13 cellular contexts compared by ENCODE assay signal in genomic region chr1:1437904-1438376, GRCh38. TPM values are rescaled to one million over a fixed set of nuclear protein-coding genes. Genes with fewer than 3 reads are reported as not detected.
DNase-seq lines count a peak whose midpoint lies in the region; ATAC-seq, FAIRE-seq and TF ChIP-seq lines count a peak whose summit lies in the region.
"Had no signal": no experiment of that assay in that cellular context is flagged by ENCODE, and none has a peak within 500 bp of the region (broad histone marks: within the 10 kb centered on the region; RNA-seq: fewer than 3 reads in every experiment).

No MANE protein-coding gene starts in this region.

- 33% methylated on average over 11 of the region's 11 CpGs for WGBS in GM12878 (ENCODE audit: insufficient coverage, insufficient replicate concordance, low lambda C conversion rate, missing lambda C conversion rate)

- POLR2A ChIA-PET in GM12878 (lab: Charles Lee): interaction anchor here (0.6 to 1.7 kb wide), 8 partner anchors 16 to 329 kb away, joined by 3 to 10 read pairs (median 4); partner anchors contain the start of gene CCNL2

- BruUV-seq in GM12878 (replicated peaks; lab: Mats Ljungman, UMichigan): no TSS peak

- H3K4me3 ChIP-seq in GM12878: no peak overlapping the region

- no peak overlapping the region for H3K4me3 Mint-ChIP-seq in activated CD4-positive, alpha-beta T cell treated with anti-CD3 and anti-CD28 coated beads, Interleukin-2, amount 10 ng/mL, durations not matched to agents 24 days and 14 days

- H2AFZ ChIP-seq in GM12878 (ENCODE audit: control insufficient read depth, low read depth, low read length): no peak overlapping the region; the same call in 1 of the 2 replicates

- RAD21 ChIA-PET in GM12878 (lab: Charles Lee; ENCODE audit: unreplicated experiment): interaction anchor here (0.8 to 2.0 kb wide), 9 partner anchors 16 to 66 kb away, joined by 3 to 8 read pairs (median 4); partner anchors contain the start of genes AURKAIP1 and MRPL20

- DNase-seq in GM10266 (ENCODE audit: extremely low spot score) (peak; percentile 53), GM12878 (ENCODE audit: low read depth, low spot score) (peak; percentile 42), renal cortical epithelial cell (ENCODE audit: low read depth) (peak; percentile 84), anterior cingulate cortex (lab: John Stamatoyannopoulos, UW) (no peak), NCI-H1092 treated with DMSO at 0.1 percent for 48 hours (lab: John Stamatoyannopoulos, UW) (no peak)
- no peak for DNase-seq in activated CD4-positive, alpha-beta T cell treated with anti-CD3 and anti-CD28 coated beads, Interleukin-2, amount 10 ng/mL, durations not matched to agents 24 days and 14 days
- DNase-seq: activated T-cell treated with anti-CD3 and anti-CD28 coated beads for 4 hours, MM.1S, psoas muscle, SHP77 had no signal

- H3K4me1 Mint-ChIP-seq in activated CD4-positive, alpha-beta T cell treated with anti-CD3 and anti-CD28 coated beads, Interleukin-2, amount 10 ng/mL, durations not matched to agents 24 days and 14 days: peaks cover 10% of the 10 kb centered on the region

- H3K27ac Mint-ChIP-seq in activated CD4-positive, alpha-beta T cell treated with anti-CD3 and anti-CD28 coated beads, Interleukin-2, amount 10 ng/mL, durations not matched to agents 24 days and 14 days: no peak overlapping the region

- intact Hi-C loops in GM12878 (cut with micrococcal nuclease; ENCODE audit: unreplicated experiment): no loop called here
- intact Hi-C loops in activated CD4-positive, alpha-beta T cell treated with anti-CD3 and anti-CD28 coated beads, Interleukin-2, amount 10 ng/mL, durations not matched to agents 24 days and 14 days (cut with micrococcal nuclease): no loop called here

- TF ChIP-seq RAD21 in GM12878 (IDR thresholded peaks at IDR 0.05; ENCODE audit: insufficient read depth, low read depth, low read length): no peak

- TF ChIP-seq POLR2A in GM12878 (IDR thresholded peaks at IDR 0.05; ENCODE audit: low read depth, low read length): no peak

- no peaks in the 10 kb centered on the region for H3K36me3 ChIP-seq in GM12878 (ENCODE audit: control insufficient read depth in 2 of 2, insufficient read depth in 2 of 2, low read length in 1 of 2)

- H3K27ac ChIP-seq in GM12878 (ENCODE audit: control insufficient read depth, insufficient read depth): no peak overlapping the region
- H3K27ac ChIP-seq: psoas muscle had no signal

- in situ Hi-C loops in GM12878 (cut with MboI): no loop called here

- TF ChIP-seq EP300 in GM12878 (IDR thresholded peaks at IDR 0.05; ENCODE audit: borderline replicate concordance in 1 of 2, control insufficient read depth in 1 of 2, low read depth in 2 of 2, low read length in 2 of 2): 0 out of 4 replicates have a peak, but pooled peaks of 1 of the 2 experiments have one; percentile 27

- no peak for FAIRE-seq in GM12878 (lab: Jason Lieb, UNC)
- FAIRE-seq: colon had no signal

- no peaks in the 10 kb centered on the region for H3K9me3 ChIP-seq in GM12878 (replicated peaks; ENCODE audit: control insufficient read depth, insufficient read depth, low read length)
- H3K9me3 ChIP-seq: psoas muscle had no signal

- H3K9ac ChIP-seq in GM12878 (ENCODE audit: control insufficient read depth, insufficient read depth, low read length): no peak overlapping the region; the same call in 1 of the 2 replicates

- H3K79me2 ChIP-seq in GM12878 (ENCODE audit: control insufficient read depth, insufficient read depth, low read length): no peaks in the 10 kb centered on the region

- no peak for TF ChIP-seq CTCF in GM10266 (IDR thresholded peaks at IDR 0.05; ENCODE audit: control insufficient read depth, insufficient read depth, low read depth, missing control alignments)
- peak in 2 of 3 experiments; percentile 28 to 30; a peak in 1 of 6 replicates for TF ChIP-seq CTCF in GM12878 (IDR thresholded peaks at IDR 0.05 in 2 of 3, conservative IDR thresholded peaks at IDR 0.05 in 1 of 3; ENCODE audit: control insufficient read depth in 2 of 3, extremely low read depth in 1 of 3, insufficient read depth in 1 of 3, low read depth in 3 of 3, low read length in 3 of 3)

- no peaks in the 10 kb centered on the region for H3K9me3 Mint-ChIP-seq in activated CD4-positive, alpha-beta T cell treated with anti-CD3 and anti-CD28 coated beads, Interleukin-2, amount 10 ng/mL, durations not matched to agents 24 days and 14 days

- peak overlapping the region; percentile 25; the same call in 1 of the 2 replicates for H3K4me2 ChIP-seq in GM12878 (ENCODE audit: control insufficient read depth, insufficient read depth)

- peaks cover 4% of the 10 kb centered on the region for H3K27me3 Mint-ChIP-seq in activated CD4-positive, alpha-beta T cell treated with anti-CD3 and anti-CD28 coated beads, Interleukin-2, amount 10 ng/mL, durations not matched to agents 24 days and 14 days

- H3K27me3 ChIP-seq in GM12878 (replicated peaks in 1 of 2; ENCODE audit: control insufficient read depth in 2 of 2, insufficient read depth in 2 of 2, low read length in 1 of 2): peaks cover 0 to 11% of the 10 kb centered on the region in 2 experiments; a peak in 3 of 4 replicates

- ATAC-seq in HG02981 (IDR thresholded peaks at IDR 0.05; ENCODE audit: unreplicated experiment) (peak; percentile 48), GM12878 (peak; percentile 85), GM21528 (IDR thresholded peaks at IDR 0.05; ENCODE audit: low FRiP score, unreplicated experiment) (no peak)
- ATAC-seq: psoas muscle had no signal

- CTCF ChIA-PET in GM12878 (lab: Yijun Ruan, JAX): interaction anchor here (1.0 to 2.3 kb wide), 12 partner anchors 9 to 90 kb away, joined by 3 to 15 read pairs (median 6); partner anchors contain the start of gene AURKAIP1

- H3K4me1 ChIP-seq in GM12878 (ENCODE audit: control insufficient read depth, insufficient read depth, low read length): peaks cover 26% of the 10 kb centered on the region

- no peaks in the 10 kb centered on the region for H4K20me1 ChIP-seq in GM12878 (ENCODE audit: control insufficient read depth, insufficient read depth)

- SMC1A ChIA-PET in GM12878 (lab: Charles Lee; ENCODE audit: uncharacterized antibody, unreplicated experiment): interaction anchor here (0.9 to 1.3 kb wide), 5 partner anchors 23 to 64 kb away, joined by 3 to 4 read pairs (median 3); no protein-coding TSS in a partner anchor

- no peaks in the 10 kb centered on the region for H3K36me3 Mint-ChIP-seq in activated CD4-positive, alpha-beta T cell treated with anti-CD3 and anti-CD28 coated beads, Interleukin-2, amount 10 ng/mL, durations not matched to agents 24 days and 14 days (ENCODE audit: low read depth)

RNA-seq across cellular contexts. Expression of gene VWA1, which starts 2.5 kb away (rescaled TPM):
- total RNA-seq in GM12878 (2013; cell fraction: nucleolus; rRNA removed): 1.5 and 2.3 TPM in 2 replicates
- total RNA-seq in GM12878 (2014; rRNA removed) (0.40 and 0.71 TPM in 2 replicates), GM12878 (2014; rRNA removed; fragmentation: Illumina TruSeq; extraction: Trizol) (0.13 and 0.14 TPM in 2 replicates), GM12878 (2021) (1.7 and 1.8 TPM in 2 replicates), renal cortical epithelial cell (14.4 and 19.1 TPM in 2 replicates)
- polyA plus RNA-seq in GM12878 (2011; ENCODE audit: low read depth): 0.70 TPM
- polyA plus RNA-seq in GM12878 (2011; rRNA removed) (0.45 and 1.1 TPM in 2 replicates), GM12878 (2014; fragmentation: Illumina TruSeq; extraction: Trizol) (0.03 TPM in 1 of 2 replicates, not detected in the other), GM12878 (2014; fragmentation: Nextera tagmentation; extraction: Ambion mirVana) (under 1 TPM in 1 of 2 experiments, not detected in 1; 0.02 TPM), GM12878 (2014; rRNA removed) (0.40 and 0.56 TPM in 2 replicates), GM12878 (2016; fragmentation: Nextera tagmentation; extraction: Ambion mirVana) (under 1 TPM in 1 of 2 experiments, not detected in 1; 0.24 TPM)
- 1.4 and 2.3 TPM in 2 replicates for polyA plus RNA-seq in GM12878 (2011; cell fraction: cytosol; rRNA removed)
- polyA plus RNA-seq in GM12878 (2011; cell fraction: nucleus; rRNA removed): 3.6 and 5.8 TPM in 2 replicates
- polyA plus RNA-seq in GM12878 (2012): 4.1 and 4.9 TPM in 2 replicates
- 0.51 and 0.88 TPM in 2 replicates for polyA minus RNA-seq in GM12878 (2011; rRNA and poly(A)+ RNA removed)
- 0.42 and 0.80 TPM in 2 replicates for polyA minus RNA-seq in GM12878 (2011; cell fraction: cytosol; rRNA and poly(A)+ RNA removed)
- polyA minus RNA-seq in GM12878 (2011; cell fraction: nucleus; rRNA and poly(A)+ RNA removed): 1.7 and 1.8 TPM in 2 replicates
- 4.9 and 5.2 TPM in 2 replicates for total RNA-seq in activated CD4-positive, alpha-beta T cell treated with anti-CD3 and anti-CD28 coated beads, Interleukin-2, amount 10 ng/mL, durations not matched to agents 24 days and 14 days

RNA-seq across cellular contexts. Expression of gene ATAD3C, which starts 11.5 kb away (rescaled TPM):
- total RNA-seq in GM12878 (2013; cell fraction: nucleolus; rRNA removed): 1.4 and 2.7 TPM in 2 replicates
- 0.06 and 0.44 TPM in 2 replicates for total RNA-seq in GM12878 (2014; rRNA removed)
- total RNA-seq in GM12878 (2014; rRNA removed; fragmentation: Illumina TruSeq; extraction: Trizol): 0.41 and 0.63 TPM in 2 replicates
- 1.1 and 1.6 TPM in 2 replicates for total RNA-seq in GM12878 (2021)
- 3.2 TPM for polyA plus RNA-seq in GM12878 (2011; ENCODE audit: low read depth)
- polyA plus RNA-seq in GM12878 (2011; rRNA removed): 2.2 and 3.1 TPM in 2 replicates
- 7.5 and 8.5 TPM in 2 replicates for polyA plus RNA-seq in GM12878 (2011; cell fraction: cytosol; rRNA removed)
- polyA plus RNA-seq in GM12878 (2011; cell fraction: nucleus; rRNA removed): 1.8 and 3.0 TPM in 2 replicates
- polyA plus RNA-seq in GM12878 (2012): 1.7 and 2.1 TPM in 2 replicates
- polyA plus RNA-seq in GM12878 (2014; fragmentation: Illumina TruSeq; extraction: Trizol): 0.22 and 0.32 TPM in 2 replicates
- polyA plus RNA-seq in GM12878 (2014; fragmentation: Nextera tagmentation; extraction: Ambion mirVana): under 1 TPM; 0.03 to 0.13 TPM
- polyA plus RNA-seq in GM12878 (2014; rRNA removed): 1.1 and 2.1 TPM in 2 replicates
- polyA plus RNA-seq in GM12878 (2016; fragmentation: Nextera tagmentation; extraction: Ambion mirVana): 1 to 10 TPM; 2.1 to 2.9 TPM
- polyA minus RNA-seq in GM12878 (2011; rRNA and poly(A)+ RNA removed): 0.29 and 2.3 TPM in 2 replicates
- polyA minus RNA-seq in GM12878 (2011; cell fraction: cytosol; rRNA and poly(A)+ RNA removed): 0.42 TPM in 1 of 2 replicates, not detected in the other
- polyA minus RNA-seq in GM12878 (2011; cell fraction: nucleus; rRNA and poly(A)+ RNA removed): 1.2 TPM in 1 of 2 replicates, not detected in the other
- under 0.01 and 5.2 TPM in 2 replicates for total RNA-seq in renal cortical epithelial cell
- 0.40 and 0.75 TPM in 2 replicates for total RNA-seq in activated CD4-positive, alpha-beta T cell treated with anti-CD3 and anti-CD28 coated beads, Interleukin-2, amount 10 ng/mL, durations not matched to agents 24 days and 14 days

RNA-seq across cellular contexts. Expression of gene ANKRD65, which starts 16.9 kb away (rescaled TPM):
- 1.2 and 1.8 TPM in 2 replicates for total RNA-seq in GM12878 (2013; cell fraction: nucleolus; rRNA removed)
- total RNA-seq in GM12878 (2014; rRNA removed) (0.17 and 0.33 TPM in 2 replicates), GM12878 (2014; rRNA removed; fragmentation: Illumina TruSeq; extraction: Trizol) (0.18 and 0.45 TPM in 2 replicates), GM12878 (2021) (0.96 and 1.2 TPM in 2 replicates), renal cortical epithelial cell (0.10 and 0.17 TPM in 2 replicates)
- polyA plus RNA-seq in GM12878 (2011; ENCODE audit: low read depth): 0.42 TPM
- polyA plus RNA-seq in GM12878 (2011; rRNA removed) (0.12 and 0.24 TPM in 2 replicates), GM12878 (2014; fragmentation: Illumina TruSeq; extraction: Trizol) (0.14 and 0.29 TPM in 2 replicates), GM12878 (2014; fragmentation: Nextera tagmentation; extraction: Ambion mirVana) (under 1 TPM; 0.05 to 0.15 TPM), GM12878 (2014; rRNA removed) (0.86 and 0.94 TPM in 2 replicates), GM12878 (2016; fragmentation: Nextera tagmentation; extraction: Ambion mirVana) (1 to 10 TPM; 1.8 to 2.8 TPM)
- 0.21 and 0.38 TPM in 2 replicates for polyA plus RNA-seq in GM12878 (2011; cell fraction: cytosol; rRNA removed)
- 2.0 and 2.3 TPM in 2 replicates for polyA plus RNA-seq in GM12878 (2011; cell fraction: nucleus; rRNA removed)
- 1.3 TPM in 2 replicates for polyA plus RNA-seq in GM12878 (2012)
- polyA minus RNA-seq in GM12878 (2011; rRNA and poly(A)+ RNA removed): 0.15 TPM in 1 of 2 replicates, not detected in the other
- not detected in 2 replicates for polyA minus RNA-seq in GM12878 (2011; cell fraction: cytosol; rRNA and poly(A)+ RNA removed)
- polyA minus RNA-seq in GM12878 (2011; cell fraction: nucleus; rRNA and poly(A)+ RNA removed): 0.36 TPM in 1 of 2 replicates, not detected in the other
- not detected in 2 replicates for total RNA-seq in activated CD4-positive, alpha-beta T cell treated with anti-CD3 and anti-CD28 coated beads, Interleukin-2, amount 10 ng/mL, durations not matched to agents 24 days and 14 days

RNA-seq across cellular contexts. Expression of gene MRPL20, which starts 30.8 kb away (rescaled TPM):
- 47.9 and 53.1 TPM in 2 replicates for total RNA-seq in GM12878 (2013; cell fraction: nucleolus; rRNA removed)
- total RNA-seq in GM12878 (2014; rRNA removed): 205 and 223 TPM in 2 replicates
- total RNA-seq in GM12878 (2014; rRNA removed; fragmentation: Illumina TruSeq; extraction: Trizol): 132 and 153 TPM in 2 replicates
- total RNA-seq in GM12878 (2021): 141 and 149 TPM in 2 replicates
- polyA plus RNA-seq in GM12878 (2011; ENCODE audit: low read depth): 92.4 TPM
- polyA plus RNA-seq in GM12878 (2011; rRNA removed): 143 and 146 TPM in 2 replicates
- 168 and 192 TPM in 2 replicates for polyA plus RNA-seq in GM12878 (2011; cell fraction: cytosol; rRNA removed)
- polyA plus RNA-seq in GM12878 (2011; cell fraction: nucleus; rRNA removed): 105 and 125 TPM in 2 replicates
- 151 and 170 TPM in 2 replicates for polyA plus RNA-seq in GM12878 (2012)
- polyA plus RNA-seq in GM12878 (2014; fragmentation: Illumina TruSeq; extraction: Trizol): 115 and 129 TPM in 2 replicates
- 100 to 1,000 TPM; 519 to 525 TPM for polyA plus RNA-seq in GM12878 (2014; fragmentation: Nextera tagmentation; extraction: Ambion mirVana)
- 287 and 301 TPM in 2 replicates for polyA plus RNA-seq in GM12878 (2014; rRNA removed)
- polyA plus RNA-seq in GM12878 (2016; fragmentation: Nextera tagmentation; extraction: Ambion mirVana): 100 to 1,000 TPM; 366 to 375 TPM
- 72.9 and 94.2 TPM in 2 replicates for polyA minus RNA-seq in GM12878 (2011; rRNA and poly(A)+ RNA removed)
- 54.8 and 63.4 TPM in 2 replicates for polyA minus RNA-seq in GM12878 (2011; cell fraction: cytosol; rRNA and poly(A)+ RNA removed)
- polyA minus RNA-seq in GM12878 (2011; cell fraction: nucleus; rRNA and poly(A)+ RNA removed): 26.7 and 39.5 TPM in 2 replicates
- total RNA-seq in renal cortical epithelial cell: 72.1 and 79.5 TPM in 2 replicates
- total RNA-seq in activated CD4-positive, alpha-beta T cell treated with anti-CD3 and anti-CD28 coated beads, Interleukin-2, amount 10 ng/mL, durations not matched to agents 24 days and 14 days: 187 and 194 TPM in 2 replicates

RNA-seq across cellular contexts. Expression of gene ATAD3B, which starts 33.6 kb away (rescaled TPM):
- total RNA-seq in GM12878 (2013; cell fraction: nucleolus; rRNA removed): 53.2 and 60.0 TPM in 2 replicates
- total RNA-seq in GM12878 (2014; rRNA removed) (29.7 and 35.7 TPM in 2 replicates), GM12878 (2014; rRNA removed; fragmentation: Illumina TruSeq; extraction: Trizol) (9.3 and 10.7 TPM in 2 replicates), GM12878 (2021) (32.9 and 36.8 TPM in 2 replicates), renal cortical epithelial cell (12.2 and 18.6 TPM in 2 replicates)
- polyA plus RNA-seq in GM12878 (2011; ENCODE audit: low read depth): 4.4 TPM
- polyA plus RNA-seq in GM12878 (2011; rRNA removed) (7.6 and 14.0 TPM in 2 replicates), GM12878 (2014; fragmentation: Illumina TruSeq; extraction: Trizol) (2.1 and 5.8 TPM in 2 replicates), GM12878 (2014; fragmentation: Nextera tagmentation; extraction: Ambion mirVana) (under 1 TPM; 0.03 to 0.73 TPM), GM12878 (2014; rRNA removed) (38.8 and 52.5 TPM in 2 replicates), GM12878 (2016; fragmentation: Nextera tagmentation; extraction: Ambion mirVana) (10 to 100 TPM; 33.7 to 35.1 TPM)
- polyA plus RNA-seq in GM12878 (2011; cell fraction: cytosol; rRNA removed): 14.1 and 30.5 TPM in 2 replicates
- 90.3 and 160 TPM in 2 replicates for polyA plus RNA-seq in GM12878 (2011; cell fraction: nucleus; rRNA removed)
- polyA plus RNA-seq in GM12878 (2012): 14.0 and 21.3 TPM in 2 replicates
- 5.5 and 13.1 TPM in 2 replicates for polyA minus RNA-seq in GM12878 (2011; rRNA and poly(A)+ RNA removed)
- polyA minus RNA-seq in GM12878 (2011; cell fraction: cytosol; rRNA and poly(A)+ RNA removed): 11.0 and 17.0 TPM in 2 replicates
- 13.7 and 34.8 TPM in 2 replicates for polyA minus RNA-seq in GM12878 (2011; cell fraction: nucleus; rRNA and poly(A)+ RNA removed)
- total RNA-seq in activated CD4-positive, alpha-beta T cell treated with anti-CD3 and anti-CD28 coated beads, Interleukin-2, amount 10 ng/mL, durations not matched to agents 24 days and 14 days: 98.0 and 98.5 TPM in 2 replicates

Comparison
In these comparisons a context has a peak if more than half of its experiments do, and no peak if none do; other contexts are left out.
1. DNase-seq: peak in GM10266 (single experiment), GM12878 (single experiment) and renal cortical epithelial cell (single experiment); none in anterior cingulate cortex (0 of 58), activated CD4-positive, alpha-beta T cell treated with anti-CD3 and anti-CD28 coated beads, Interleukin-2, amount 10 ng/mL, durations not matched to agents 24 days and 14 days (single experiment) and NCI-H1092 treated with DMSO at 0.1 percent for 48 hours (single experiment).